Comparison of ENCODE assay signal across 13 cellular contexts in the genomic region with DNA sequence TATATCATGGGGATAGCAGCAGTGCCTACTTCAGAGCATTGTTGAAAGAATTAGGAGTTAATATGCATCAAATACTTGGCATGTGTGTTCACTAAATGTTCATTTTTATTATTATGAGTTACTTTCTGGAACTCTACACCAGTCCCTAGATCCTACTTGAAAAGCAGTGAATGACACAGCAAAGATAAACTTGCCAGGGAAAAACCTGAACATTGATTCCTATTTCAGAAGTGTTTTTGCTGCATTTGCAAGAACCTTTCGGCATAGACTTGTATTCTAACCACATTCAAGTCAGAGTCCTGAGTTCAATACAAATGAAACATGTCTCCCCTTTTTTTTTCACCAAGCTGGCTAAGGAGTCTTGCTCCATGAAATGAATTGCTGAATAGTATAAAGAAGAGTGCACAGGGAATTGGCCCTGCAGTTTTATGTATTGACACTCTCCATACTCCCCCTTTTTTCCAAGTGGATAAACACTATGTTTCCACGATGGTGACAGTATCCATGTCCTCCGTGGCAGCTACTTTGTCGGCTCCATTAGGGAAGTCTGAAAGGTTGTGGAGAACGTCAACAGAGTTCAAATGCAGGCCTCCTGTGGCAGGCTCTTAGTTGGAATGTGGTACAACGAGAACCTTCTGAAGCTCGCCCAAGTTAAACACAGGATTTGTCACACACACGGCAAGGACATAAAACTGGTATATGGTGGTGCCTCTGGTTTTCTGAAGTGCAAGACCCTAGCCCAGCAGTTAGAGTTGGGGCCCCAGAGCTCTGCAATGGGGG.
DNase-seq lines count a peak whose midpoint lies in the region; ATAC-seq and TF ChIP-seq lines count a peak whose summit lies in the region.
"Had no signal": no experiment of that assay in that cellular context is flagged by ENCODE, and none has a peak within 500 bp of the region (broad histone marks: within the 10 kb centered on the region; RNA-seq: fewer than 3 reads in every experiment).

No MANE protein-coding gene starts in this region.

- H3K4me2 ChIP-seq in smooth muscle cell = peak overlapping the region; percentile 7

- H4K20me1 ChIP-seq in smooth muscle cell (ENCODE audit: low read depth) = no peaks in the 10 kb centered on the region

- TF ChIP-seq CTCF in activated B cell treated with CpG ODN at 0.5 μM for 24 hours (IDR thresholded peaks at IDR 0.05) (no peak), smooth muscle cell (IDR thresholded peaks at IDR 0.05; ENCODE audit: borderline replicate concordance, insufficient read depth, poor library complexity, severe bottlenecking) (no peak), tibial artery (IDR thresholded peaks at IDR 0.05) (no peak)

- peak overlapping the region; percentile 59 for H3K27ac ChIP-seq in smooth muscle cell (ENCODE audit: low read depth)
- H3K27ac ChIP-seq in tibial artery = no peak overlapping the region
- H3K27ac ChIP-seq: VCaP had no signal

- no peak for ATAC-seq in activated CD8-positive, alpha-beta memory T cell treated with anti-CD3 and anti-CD28 coated beads, Interleukin-2, amount 10 ng/mL, durations not matched to agents 7 days and 5 days
- ATAC-seq in activated B cell treated with CpG ODN at 0.5 μM for 24 hours (ENCODE audit: low read depth) = no peak
- no peak for ATAC-seq in GM21515 (IDR thresholded peaks at IDR 0.05; ENCODE audit: unreplicated experiment)

- H3K27me3 ChIP-seq in smooth muscle cell (ENCODE audit: low read depth) (no peaks in the 10 kb centered on the region), tibial artery (no peaks in the 10 kb centered on the region)

- H3K36me3 ChIP-seq in smooth muscle cell (ENCODE audit: low read depth) = no peaks in the 10 kb centered on the region
- no peaks in the 10 kb centered on the region for H3K36me3 ChIP-seq in tibial artery

- POLR2A ChIA-PET in activated B cell treated with CpG ODN at 0.5 μM for 24 hours (lab: Charles Lee) = interaction anchor here (1.1 to 1.2 kb wide), 3 partner anchors 10 to 141 kb away, joined by 3 to 5 read pairs (median 4); no protein-coding TSS in a partner anchor

- no peaks in the 10 kb centered on the region for H3K27me3 Mint-ChIP-seq in activated CD8-positive, alpha-beta memory T cell treated with anti-CD3 and anti-CD28 coated beads, Interleukin-2, amount 10 ng/mL, durations not matched to agents 7 days and 5 days
- H3K27me3 Mint-ChIP-seq in activated B cell treated with CpG ODN at 0.5 μM for 24 hours = no peaks in the 10 kb centered on the region
- H3K27me3 Mint-ChIP-seq: central memory CD8-positive, alpha-beta T cell had no signal

- DNase-seq in activated CD8-positive, alpha-beta memory T cell treated with anti-CD3 and anti-CD28 coated beads, Interleukin-2, amount 10 ng/mL, durations not matched to agents 7 days and 5 days = no peak
- no peak for DNase-seq in activated CD8-positive, alpha-beta memory T cell treated with anti-CD3 and anti-CD28 coated beads, Interleukin-2, amount 50 U/mL, for 4 hours
- DNase-seq in activated B cell treated with CpG ODN at 0.5 μM for 24 hours (no peak), islet precursor cell (peak; percentile 68), smooth muscle cell (lab: John Stamatoyannopoulos, UW; ENCODE audit: unreplicated experiment) (no peak), tibial artery (no peak), HUDEP-2 (lab: John Stamatoyannopoulos, UW; ENCODE audit: unreplicated experiment in 76 of 76) (no peak)
- DNase-seq: DMS79; nephron progenitor cell; stimulated activated CD4-positive, alpha-beta T cell treated with anti-CD3 and anti-CD28 coated beads, Interleukin-12 subunit alpha, Interleukin-12 subunit beta, amount 100 ng/mL, for 4 hours had no signal

- H3F3A ChIP-seq in smooth muscle cell (ENCODE audit: low read depth) = no peaks in the 10 kb centered on the region

- peak overlapping the region; percentile 63 for H2AFZ ChIP-seq in smooth muscle cell (ENCODE audit: low read depth)

- H3K9me3 ChIP-seq in smooth muscle cell (replicated peaks; ENCODE audit: low read depth) (no peaks in the 10 kb centered on the region), tibial artery (no peaks in the 10 kb centered on the region)

- H3K4me3 ChIP-seq in smooth muscle cell (no peak overlapping the region), tibial artery (no peak overlapping the region)

- no peaks in the 10 kb centered on the region for H3K79me2 ChIP-seq in smooth muscle cell (ENCODE audit: low read depth)

- 16% methylated on average over 8 of the region's 8 CpGs for WGBS in smooth muscle cell (ENCODE audit: low lambda C conversion rate)

- H3K9ac ChIP-seq in smooth muscle cell (ENCODE audit: low read depth) = no peak overlapping the region

- H3K27ac Mint-ChIP-seq in activated CD8-positive, alpha-beta memory T cell treated with anti-CD3 and anti-CD28 coated beads, Interleukin-2, amount 10 ng/mL, durations not matched to agents 7 days and 5 days = peak overlapping the region; percentile 49
- peak overlapping the region; percentile 27 for H3K27ac Mint-ChIP-seq in activated B cell treated with CpG ODN at 0.5 μM for 24 hours
- H3K27ac Mint-ChIP-seq: nephron progenitor cell had no signal

- H3K9me3 Mint-ChIP-seq in activated CD8-positive, alpha-beta memory T cell treated with anti-CD3 and anti-CD28 coated beads, Interleukin-2, amount 10 ng/mL, durations not matched to agents 7 days and 5 days (ENCODE audit: low read depth) = peaks cover 6% of the 10 kb centered on the region
- H3K9me3 Mint-ChIP-seq in activated B cell treated with CpG ODN at 0.5 μM for 24 hours = no peaks in the 10 kb centered on the region
- H3K9me3 Mint-ChIP-seq: central memory CD8-positive, alpha-beta T cell had no signal

- H3K4me1 Mint-ChIP-seq in activated CD8-positive, alpha-beta memory T cell treated with anti-CD3 and anti-CD28 coated beads, Interleukin-2, amount 10 ng/mL, durations not matched to agents 7 days and 5 days = peaks cover 73% of the 10 kb centered on the region
- H3K4me1 Mint-ChIP-seq in activated B cell treated with CpG ODN at 0.5 μM for 24 hours = peaks cover 27% of the 10 kb centered on the region

- CTCF ChIA-PET in activated CD8-positive, alpha-beta memory T cell treated with anti-CD3 and anti-CD28 coated beads, Interleukin-2, amount 10 ng/mL, durations not matched to agents 7 days and 5 days (lab: Charles Lee) = interaction anchor here (0.7 to 2.4 kb wide), 6 partner anchors 10 to 302 kb away, joined by 3 to 7 read pairs (median 4); no protein-coding TSS in a partner anchor
- CTCF ChIA-PET in activated B cell treated with CpG ODN at 0.5 μM for 24 hours (lab: Charles Lee) = interaction anchor here (1.1 kb wide), 1 partner anchor 14 kb away, joined by 3 read pairs; no protein-coding TSS in a partner anchor

- no peak overlapping the region for H3K4me3 Mint-ChIP-seq in activated CD8-positive, alpha-beta memory T cell treated with anti-CD3 and anti-CD28 coated beads, Interleukin-2, amount 10 ng/mL, durations not matched to agents 7 days and 5 days
- H3K4me3 Mint-ChIP-seq in activated B cell treated with CpG ODN at 0.5 μM for 24 hours = no peak overlapping the region
- H3K4me3 Mint-ChIP-seq: central memory CD8-positive, alpha-beta T cell; nephron progenitor cell had no signal

- peaks cover 17% of the 10 kb centered on the region for H3K4me1 ChIP-seq in smooth muscle cell (ENCODE audit: low read depth)
- peaks cover 0 to 10% (median 0%) of the 10 kb centered on the region in 4 donors for H3K4me1 ChIP-seq in tibial artery

- peaks cover 38% of the 10 kb centered on the region for H3K36me3 Mint-ChIP-seq in activated CD8-positive, alpha-beta memory T cell treated with anti-CD3 and anti-CD28 coated beads, Interleukin-2, amount 10 ng/mL, durations not matched to agents 7 days and 5 days
- no peaks in the 10 kb centered on the region for H3K36me3 Mint-ChIP-seq in activated B cell treated with CpG ODN at 0.5 μM for 24 hours (ENCODE audit: low read depth)

- intact Hi-C loops in activated B cell treated with CpG ODN at 0.5 μM for 24 hours (cut with micrococcal nuclease) (loop anchor here (1.0 kb wide), 1 partner anchor 10 kb away; no protein-coding TSS in a partner anchor), tibial artery (cut with DNase I; ENCODE audit: low total_unique reads) (no loop called here)
